Comparison of ENCODE assay signal across 8 cellular contexts in genomic region chr3:48662753-48663488, GRCh38. TPM values are rescaled to one million over a fixed set of nuclear protein-coding genes. Genes with fewer than 3 reads are reported as not detected.
DNase-seq lines count a peak whose midpoint lies in the region; ATAC-seq and TF ChIP-seq lines count a peak whose summit lies in the region.

CELSR3 (minus strand) TSS chr3:48662886; CDS start chr3:48662634, 252 bp downstream.

- no peaks in the 10 kb centered on the region for H3K9me3 ChIP-seq in Caco-2

- TF ChIP-seq CTCF in Caco-2 (IDR thresholded peaks at IDR 0.05; ENCODE audit: insufficient read depth in 1 of 2, low read depth in 1 of 2, low read length in 1 of 2, severe bottlenecking in 1 of 2, unreplicated experiment in 1 of 2) = no peak
- TF ChIP-seq CTCF in RWPE1 (conservative IDR thresholded peaks at IDR 0.05; ENCODE audit: low read depth) = no peak

- peaks cover 73% of the 10 kb centered on the region for H3K36me3 Mint-ChIP-seq in Caco-2 (ENCODE audit: insufficient read depth, unreplicated experiment)
- peaks cover 5% of the 10 kb centered on the region for H3K36me3 Mint-ChIP-seq in activated naive CD8-positive, alpha-beta T cell treated with anti-CD3 and anti-CD28 coated beads for 36 hours

- peak within 1 kb of the TSS; percentile 99 for H3K27ac Mint-ChIP-seq in Caco-2 (ENCODE audit: unreplicated experiment)
- H3K27ac Mint-ChIP-seq in activated naive CD8-positive, alpha-beta T cell treated with anti-CD3 and anti-CD28 coated beads for 36 hours = peak within 1 kb of the TSS; percentile 84

- peak within 1 kb of the TSS; percentile 65 for H3K4me3 ChIP-seq in Caco-2 (ENCODE audit: low read depth, low read length)
- peak within 1 kb of the TSS; percentile 30 for H3K4me3 ChIP-seq in urinary bladder (ENCODE audit: low read depth, low read length)

- CTCF ChIA-PET in Caco-2 (lab: Charles Lee) = interaction anchor here (0.7 to 2.1 kb wide), 5 partner anchors 23 to 434 kb away, joined by 3 to 7 read pairs (median 4); partner anchors contain the start of genes SLC26A6 and UQCRC1
- CTCF ChIA-PET in RWPE1 (lab: Yijun Ruan, JAX) = interaction anchor here (0.6 to 1.0 kb wide), 2 partner anchors 17 to 23 kb away, joined by 3 read pairs; partner anchors contain the start of gene NCKIPSD

- no peaks in the 10 kb centered on the region for H3K27me3 Mint-ChIP-seq in Caco-2 (ENCODE audit: insufficient read depth, unreplicated experiment)
- H3K27me3 Mint-ChIP-seq in activated naive CD8-positive, alpha-beta T cell treated with anti-CD3 and anti-CD28 coated beads for 36 hours = peaks cover 43% of the 10 kb centered on the region

- BruUV-seq in Caco-2 (replicated peaks; lab: Mats Ljungman, UMichigan) = TSS peak; percentile 74

- peaks cover 10% of the 10 kb centered on the region for H3K4me1 ChIP-seq in Caco-2
- peaks cover 5% of the 10 kb centered on the region for H3K4me1 ChIP-seq in urinary bladder (ENCODE audit: insufficient read depth)

- peak within 1 kb of the TSS; percentile 93 for H3K4me3 Mint-ChIP-seq in Caco-2 (ENCODE audit: unreplicated experiment)
- peak within 1 kb of the TSS; percentile 83 for H3K4me3 Mint-ChIP-seq in activated naive CD8-positive, alpha-beta T cell treated with anti-CD3 and anti-CD28 coated beads for 36 hours

- no peaks in the 10 kb centered on the region for H3K27me3 ChIP-seq in Caco-2 (replicated peaks; ENCODE audit: control insufficient read depth, insufficient read depth, low read length)

- POLR2A ChIA-PET in Caco-2 (lab: Charles Lee) = interaction anchor here (0.5 to 2.7 kb wide), 12 partner anchors 11 to 996 kb away, joined by 3 to 14 read pairs (median 4); partner anchors contain the start of genes IP6K2, NCKIPSD, NDUFAF3 and PFKFB4
- POLR2A ChIA-PET in RWPE1 (lab: Yijun Ruan, JAX; ENCODE audit: low non-redundant PET) = no interaction called here

- DNase-seq in Caco-2 (peak; percentile 90 to 91), HuH-7.5 (ENCODE audit: low spot score) (peak; percentile 75), RWPE1 (ENCODE audit: low spot score) (peak; percentile 66), Right ventricle myocardium superior (peak; percentile 71), occipital lobe (lab: John Stamatoyannopoulos, UW) (peak; percentile 85)
- DNase-seq in activated naive CD8-positive, alpha-beta T cell treated with anti-CD3 and anti-CD28 coated beads for 36 hours = peak; percentile 73

- intact Hi-C loops in Caco-2 (cut with micrococcal nuclease; ENCODE audit: unreplicated experiment) (loop anchor here (1.0 to 10.0 kb wide), 4 partner anchors 28 to 198 kb away; partner anchors contain the start of genes PFKFB4, SLC26A6 and UQCRC1), Right ventricle myocardium superior (cut with DNase I) (no loop called here)

- ATAC-seq in Right ventricle myocardium superior (ENCODE audit: poor library complexity) (peak; percentile 38), HG03354 (IDR thresholded peaks at IDR 0.05; ENCODE audit: poor library complexity, severe bottlenecking, unreplicated experiment) (no peak)

- no peaks in the 10 kb centered on the region for H3K9me3 Mint-ChIP-seq in Caco-2 (ENCODE audit: unreplicated experiment)
- no peaks in the 10 kb centered on the region for H3K9me3 Mint-ChIP-seq in activated naive CD8-positive, alpha-beta T cell treated with anti-CD3 and anti-CD28 coated beads for 36 hours

- H3K27ac ChIP-seq in RWPE1 (peak within 1 kb of the TSS; percentile 95), urinary bladder (ENCODE audit: low read depth) (no peak within 1 kb of the TSS)

- WGBS in urinary bladder = under 1% methylated on average over 52 of the region's 52 CpGs

- H3K36me3 ChIP-seq in Caco-2 (ENCODE audit: control insufficient read depth, insufficient read depth, low read length) = peaks cover 7% of the 10 kb centered on the region
- no peaks in the 10 kb centered on the region for H3K36me3 ChIP-seq in urinary bladder (ENCODE audit: insufficient read depth)

- H3K4me1 Mint-ChIP-seq in Caco-2 (ENCODE audit: low read depth, unreplicated experiment) = peaks cover 5% of the 10 kb centered on the region
- H3K4me1 Mint-ChIP-seq in activated naive CD8-positive, alpha-beta T cell treated with anti-CD3 and anti-CD28 coated beads for 36 hours = peaks cover 11% of the 10 kb centered on the region

RNA-seq across cellular contexts. Expression of gene CELSR3, which starts in this region (rescaled TPM):
- total RNA-seq in Caco-2 (2022) (35.4 and 39.0 TPM in 2 replicates), Right ventricle myocardium superior (0.16 TPM), occipital lobe (34.5 TPM), urinary bladder (0.79 TPM)
- total RNA-seq in activated naive CD8-positive, alpha-beta T cell treated with anti-CD3 and anti-CD28 coated beads for 36 hours = 10 to 100 TPM; 18.2 to 18.6 TPM
- polyA plus RNA-seq in urinary bladder = 0.48 TPM

Comparison
In these comparisons a context has a peak if more than half of its experiments do, and no peak if none do; other contexts are left out.
1. RNA of gene CELSR3 (total RNA-seq): 35.4 to 39.0 TPM in Caco-2, 34.5 TPM in occipital lobe (single experiment) and 18.2 to 18.6 TPM in activated naive CD8-positive, alpha-beta T cell treated with anti-CD3 and anti-CD28 coated beads for 36 hours; 0.79 TPM in urinary bladder (single experiment) and 0.16 TPM in Right ventricle myocardium superior (single experiment); every median in the first group is over 10 times any median in the second.
2. Peak in DNase-seq and ATAC-seq in Right ventricle myocardium superior; RNA of the gene not detected or under 1 TPM.
3. Peak in every context shown above with its lines, with median percentiles within 50 percentile points of each other: DNase-seq.